ENCODE assay signal across 19 cellular contexts in the genomic region with DNA sequence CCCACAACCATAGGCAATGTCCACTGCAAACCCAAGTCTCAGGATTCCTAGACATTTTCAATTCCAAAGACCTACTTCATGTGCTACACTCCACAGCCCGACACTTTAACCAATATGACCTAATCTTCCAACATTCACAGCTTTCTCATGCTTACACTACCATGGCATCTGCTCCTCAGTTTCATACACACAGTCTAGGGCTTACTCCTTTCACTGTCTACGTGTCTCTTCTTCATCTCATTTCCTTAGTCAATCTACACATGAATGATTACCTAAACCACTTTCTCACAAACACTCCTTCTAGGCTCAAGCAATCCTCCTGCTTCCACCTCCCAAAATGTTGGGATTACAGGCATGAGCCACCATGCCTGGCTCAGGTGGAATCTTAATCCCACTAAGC.
DNase-seq lines count a peak whose midpoint lies in the region; ATAC-seq lines count a peak whose summit lies in the region.
"Had no signal": no experiment of that assay in that cellular context is flagged by ENCODE, and none has a peak within 500 bp of the region (broad histone marks: within the 10 kb centered on the region; RNA-seq: fewer than 3 reads in every experiment).

No MANE protein-coding gene starts in this region.

- H3K36me3 ChIP-seq in mesendoderm (ENCODE audit: control insufficient read depth, insufficient read depth, low read length): no peaks in the 10 kb centered on the region
- H3K36me3 ChIP-seq: BE2C, tibial artery had no signal

- peaks cover 10% of the 10 kb centered on the region for H3K79me2 ChIP-seq in mesendoderm (ENCODE audit: control insufficient read depth, insufficient read depth, low read length)

- no peak overlapping the region for H3K27ac ChIP-seq in mesendoderm (ENCODE audit: low read depth, low read length)
- H3K27ac ChIP-seq: tibial artery had no signal

- H3K27me3 Mint-ChIP-seq in activated CD4-positive, alpha-beta T cell treated with anti-CD3 and anti-CD28 coated beads, Interleukin-2, amount 10 ng/mL, durations not matched to agents 24 days and 14 days: no peaks in the 10 kb centered on the region
- H3K27me3 Mint-ChIP-seq: memory B cell; stimulated activated memory B cell treated with anti-CD40 and anti-IgM and Interleukin-4, amounts not matched to agents 10 μg/mL and 1 μg/mL and 100 μg/mL, for 72 hours had no signal

- H3K36me3 Mint-ChIP-seq in activated CD4-positive, alpha-beta T cell treated with anti-CD3 and anti-CD28 coated beads, Interleukin-2, amount 10 ng/mL, durations not matched to agents 24 days and 14 days (ENCODE audit: low read depth): peaks cover 4% of the 10 kb centered on the region

- H3K4me3 ChIP-seq in mesendoderm (ENCODE audit: low read length): no peak overlapping the region
- H3K4me3 ChIP-seq: tibial artery had no signal

- H3K18ac ChIP-seq in mesendoderm (ENCODE audit: low read length): no peak overlapping the region

- H3K4me2 ChIP-seq in mesendoderm (ENCODE audit: low read length): no peak overlapping the region

- no peaks in the 10 kb centered on the region for H3K27me3 ChIP-seq in mesendoderm (ENCODE audit: insufficient read depth, low read length, poor library complexity)
- H3K27me3 ChIP-seq: BE2C, tibial artery had no signal

- ATAC-seq in GM18907 (IDR thresholded peaks at IDR 0.05; ENCODE audit: unreplicated experiment) (peak; percentile 84), GM21619 (IDR thresholded peaks at IDR 0.05; ENCODE audit: unreplicated experiment) (peak; percentile 76), HG03196 (IDR thresholded peaks at IDR 0.05; ENCODE audit: unreplicated experiment) (peak; percentile 79)
- no peak for ATAC-seq in activated CD4-positive, CD25-positive, alpha-beta regulatory T cell treated with anti-CD3 and anti-CD28 coated beads, Interleukin-2, amount 50 U/mL, for 24 hours
- ATAC-seq: stimulated activated memory B cell treated with anti-CD40 and anti-IgM and Interleukin-4, amounts not matched to agents 10 μg/mL and 1 μg/mL and 100 μg/mL, for 72 hours had no signal

- no peak overlapping the region for H3K4me3 Mint-ChIP-seq in activated CD4-positive, alpha-beta T cell treated with anti-CD3 and anti-CD28 coated beads, Interleukin-2, amount 10 ng/mL, durations not matched to agents 24 days and 14 days
- H3K4me3 Mint-ChIP-seq: memory B cell; neural crest cell; stimulated activated memory B cell treated with anti-CD40 and anti-IgM and Interleukin-4, amounts not matched to agents 10 μg/mL and 1 μg/mL and 100 μg/mL, for 72 hours had no signal

- peak overlapping the region; percentile 16 for H3K23ac ChIP-seq in mesendoderm (ENCODE audit: low read length)

- no peak overlapping the region for H3K56ac ChIP-seq in mesendoderm (ENCODE audit: low read length)

- no peak for DNase-seq in mesendoderm
- no peak for DNase-seq in activated CD4-positive, alpha-beta T cell treated with anti-CD3 and anti-CD28 coated beads, Interleukin-2, amount 10 ng/mL, durations not matched to agents 24 days and 14 days
- DNase-seq in COLO829 (ENCODE audit: low spot score): no peak
- DNase-seq: activated CD4-positive, alpha-beta T cell treated with anti-CD3 and anti-CD28 coated beads, Interleukin-2, amount 50 U/mL, for 4 hours; activated naive CD4-positive, alpha-beta T cell; activated T-cell treated with anti-CD3 and anti-CD28 coated beads for 4 hours; BE2C; NCI-H1694; NCI-H345; RPMI8226; SW 1271; tibial artery had no signal

- peaks cover 4% of the 10 kb centered on the region for H3K4me1 Mint-ChIP-seq in activated CD4-positive, alpha-beta T cell treated with anti-CD3 and anti-CD28 coated beads, Interleukin-2, amount 10 ng/mL, durations not matched to agents 24 days and 14 days
- H3K4me1 Mint-ChIP-seq: neural crest cell had no signal

- H4K5ac ChIP-seq in mesendoderm (ENCODE audit: low read length): no peak overlapping the region

- no CpG with 5 or more reads among the region's 2 CpGs for WGBS in mesendoderm (ENCODE audit: extremely low coverage, insufficient coverage, low lambda C conversion rate)

- no peak overlapping the region for H3K9ac ChIP-seq in mesendoderm (ENCODE audit: low read length)

- H4K8ac ChIP-seq in mesendoderm (ENCODE audit: low read depth, low read length): no peak overlapping the region

- H3K79me1 ChIP-seq in mesendoderm (ENCODE audit: low read length): peaks cover 8% of the 10 kb centered on the region

- H2BK15ac ChIP-seq in mesendoderm (replicated peaks; ENCODE audit: low read depth): no peak overlapping the region

- H2AK5ac ChIP-seq in mesendoderm (ENCODE audit: low read length): no peak overlapping the region

- no peak overlapping the region for H2BK5ac ChIP-seq in mesendoderm (ENCODE audit: low read length)

- no peak overlapping the region for H2BK120ac ChIP-seq in mesendoderm (ENCODE audit: low read depth, low read length)

- intact Hi-C loops in activated CD4-positive, alpha-beta T cell treated with anti-CD3 and anti-CD28 coated beads, Interleukin-2, amount 10 ng/mL, durations not matched to agents 24 days and 14 days (cut with micrococcal nuclease): no loop called here

- H3K4ac ChIP-seq in mesendoderm (ENCODE audit: low read depth, low read length): no peak overlapping the region

- H3K27ac Mint-ChIP-seq in activated CD4-positive, alpha-beta T cell treated with anti-CD3 and anti-CD28 coated beads, Interleukin-2, amount 10 ng/mL, durations not matched to agents 24 days and 14 days: no peak overlapping the region
- H3K27ac Mint-ChIP-seq: memory B cell; stimulated activated memory B cell treated with anti-CD40 and anti-IgM and Interleukin-4, amounts not matched to agents 10 μg/mL and 1 μg/mL and 100 μg/mL, for 72 hours had no signal

- H3K4me1 ChIP-seq in mesendoderm (ENCODE audit: control insufficient read depth, low read depth, low read length): no peaks in the 10 kb centered on the region

- peaks cover 6% of the 10 kb centered on the region for H3K9me3 Mint-ChIP-seq in activated CD4-positive, alpha-beta T cell treated with anti-CD3 and anti-CD28 coated beads, Interleukin-2, amount 10 ng/mL, durations not matched to agents 24 days and 14 days
- H3K9me3 Mint-ChIP-seq: memory B cell; neural crest cell; stimulated activated memory B cell treated with anti-CD40 and anti-IgM and Interleukin-4, amounts not matched to agents 10 μg/mL and 1 μg/mL and 100 μg/mL, for 72 hours had no signal

Comparison
In these comparisons a context has a peak if more than half of its experiments do, and no peak if none do; other contexts are left out.
1. ATAC-seq: peak in GM18907 (single experiment), GM21619 (single experiment) and HG03196 (single experiment); none in activated CD4-positive, CD25-positive, alpha-beta regulatory T cell treated with anti-CD3 and anti-CD28 coated beads, Interleukin-2, amount 50 U/mL, for 24 hours (0 of 2).